In genomic region chr20:57657537-57658446, GRCh38 we compare ENCODE assay signal across 10 cellular contexts. TPM values are rescaled to one million over a fixed set of nuclear protein-coding genes. Genes with fewer than 3 reads are reported as not detected.
DNase-seq lines count a peak whose midpoint lies in the region; ATAC-seq, FAIRE-seq and TF ChIP-seq lines count a peak whose summit lies in the region.
"Had no signal": no experiment of that assay in that cellular context is flagged by ENCODE, and none has a peak within 500 bp of the region (broad histone marks: within the 10 kb centered on the region; RNA-seq: fewer than 3 reads in every experiment).

No MANE protein-coding gene starts in this region.

- H3K27me3 ChIP-seq in GM23338 (ENCODE audit: insufficient read depth) = no peaks in the 10 kb centered on the region
- no peaks in the 10 kb centered on the region for H3K27me3 ChIP-seq in small intestine (ENCODE audit: control insufficient read depth in 2 of 2, insufficient read depth in 2 of 2, low read length in 2 of 2)

- no peaks in the 10 kb centered on the region; the same call in 1 of the 2 replicates for H4K20me1 ChIP-seq in GM23338 (replicated peaks; ENCODE audit: insufficient read depth)

- H3K4me3 Mint-ChIP-seq in GM23338 = no peak overlapping the region
- H3K4me3 Mint-ChIP-seq in activated CD4-positive, alpha-beta T cell treated with anti-CD3 and anti-CD28 coated beads, Interleukin-2, amount 10 ng/mL, durations not matched to agents 7 days and 5 days = no peak overlapping the region

- H3K4me3 ChIP-seq in GM23338 (no peak overlapping the region), small intestine (ENCODE audit: low read depth in 1 of 2, low read length in 2 of 2) (no peak overlapping the region)

- H3K4me1 ChIP-seq in GM23338 (ENCODE audit: insufficient read depth) (no peaks in the 10 kb centered on the region; the same call in 1 of the 2 replicates), small intestine (ENCODE audit: control insufficient read depth in 2 of 2, insufficient read depth in 1 of 2, low read depth in 1 of 2, low read length in 1 of 2) (no peaks in the 10 kb centered on the region)

- no peaks in the 10 kb centered on the region for H3K9me3 Mint-ChIP-seq in GM23338
- H3K9me3 Mint-ChIP-seq in activated CD4-positive, alpha-beta T cell treated with anti-CD3 and anti-CD28 coated beads, Interleukin-2, amount 10 ng/mL, durations not matched to agents 7 days and 5 days = peaks cover 5% of the 10 kb centered on the region

- WGBS in small intestine, 3 donors = 32 to 63% (median 40%) methylated on average over 35 to 36 of the region's 36 CpGs

- peaks cover 25% of the 10 kb centered on the region for H3K36me3 Mint-ChIP-seq in GM23338 (ENCODE audit: low read depth)
- peaks cover 2% of the 10 kb centered on the region for H3K36me3 Mint-ChIP-seq in activated CD4-positive, alpha-beta T cell treated with anti-CD3 and anti-CD28 coated beads, Interleukin-2, amount 10 ng/mL, durations not matched to agents 7 days and 5 days (ENCODE audit: low read depth)

- H3K27me3 Mint-ChIP-seq in GM23338 (ENCODE audit: insufficient read depth, low read depth, poor library complexity) = peaks cover 7% of the 10 kb centered on the region
- no peaks in the 10 kb centered on the region for H3K27me3 Mint-ChIP-seq in activated CD4-positive, alpha-beta T cell treated with anti-CD3 and anti-CD28 coated beads, Interleukin-2, amount 10 ng/mL, durations not matched to agents 7 days and 5 days

- TF ChIP-seq CTCF in GM23338 (conservative IDR thresholded peaks at IDR 0.05; ENCODE audit: low read depth in 2 of 2) = no peak

- DNase-seq in GM23338 (ENCODE audit: low spot score) (no peak), small intestine (peak; percentile 88), Kasumi-1 (lab: John Stamatoyannopoulos, UW) (no peak)
- peak; percentile 64 for DNase-seq in activated CD4-positive, alpha-beta T cell treated with anti-CD3 and anti-CD28 coated beads, Interleukin-2, amount 10 ng/mL, durations not matched to agents 7 days and 5 days

- ATAC-seq in GM23338 (no peak), esophagus mucosa (peak; percentile 73), GM21786 (IDR thresholded peaks at IDR 0.05; ENCODE audit: unreplicated experiment) (no peak), HG02623 (IDR thresholded peaks at IDR 0.05; ENCODE audit: unreplicated experiment) (no peak), HG03457 (IDR thresholded peaks at IDR 0.05; ENCODE audit: unreplicated experiment) (no peak)

- no peaks in the 10 kb centered on the region for H3K36me3 ChIP-seq in GM23338 (ENCODE audit: insufficient read depth)
- H3K36me3 ChIP-seq in small intestine (ENCODE audit: control insufficient read depth in 2 of 2, insufficient read depth in 2 of 2, low read length in 2 of 2) = no peaks in the 10 kb centered on the region

- POLR2A ChIA-PET in activated CD4-positive, alpha-beta T cell treated with anti-CD3 and anti-CD28 coated beads, Interleukin-2, amount 10 ng/mL, durations not matched to agents 7 days and 5 days (lab: Charles Lee) = no interaction called here

- H3K4me1 Mint-ChIP-seq in GM23338 = peaks cover 29% of the 10 kb centered on the region
- peaks cover 20% of the 10 kb centered on the region for H3K4me1 Mint-ChIP-seq in activated CD4-positive, alpha-beta T cell treated with anti-CD3 and anti-CD28 coated beads, Interleukin-2, amount 10 ng/mL, durations not matched to agents 7 days and 5 days

- H3K27ac Mint-ChIP-seq in GM23338 = peak overlapping the region; percentile 59; the same call in 1 of the 2 replicates
- peak overlapping the region; percentile 90 for H3K27ac Mint-ChIP-seq in activated CD4-positive, alpha-beta T cell treated with anti-CD3 and anti-CD28 coated beads, Interleukin-2, amount 10 ng/mL, durations not matched to agents 7 days and 5 days

- peaks cover 21% of the 10 kb centered on the region for H3K79me2 ChIP-seq in GM23338 (replicated peaks; ENCODE audit: insufficient read depth)

- H2AFZ ChIP-seq in GM23338 = no peak overlapping the region

- FAIRE-seq in small intestine (lab: Jason Lieb, UNC) = no peak
- FAIRE-seq: islet of Langerhans had no signal

- H3F3A ChIP-seq in GM23338 (replicated peaks; ENCODE audit: low read depth) = peaks cover 4% of the 10 kb centered on the region; the same call in 1 of the 2 replicates

- no peaks in the 10 kb centered on the region for H3K9me3 ChIP-seq in small intestine (ENCODE audit: control insufficient read depth, low read depth)

- H3K27ac ChIP-seq in GM23338 (ENCODE audit: low read depth) (no peak overlapping the region), small intestine (ENCODE audit: low read depth in 1 of 2, low read length in 1 of 2) (peak overlapping the region in 1 of 2 donors; percentile 35)

- no peak overlapping the region for H3K4me2 ChIP-seq in GM23338

- CTCF ChIA-PET in activated CD4-positive, alpha-beta T cell treated with anti-CD3 and anti-CD28 coated beads, Interleukin-2, amount 10 ng/mL, durations not matched to agents 7 days and 5 days (lab: Charles Lee) = interaction anchor here (1.4 to 2.0 kb wide), 2 partner anchors 22 to 36 kb away, joined by 3 to 5 read pairs; no protein-coding TSS in a partner anchor

- no peaks in the 10 kb centered on the region for H3K9me2 ChIP-seq in GM23338 (ENCODE audit: insufficient read depth)

TF ChIP-seq in GM23338, 12 proteins besides CTCF, POLR2A, EP300 and RAD21:
- TF ChIP-seq ZNF331 (CRISPR knock-in tag; IDR thresholded peaks at IDR 0.05; ENCODE audit: low read depth) = no peak
- TF ChIP-seq ZNF462 (CRISPR knock-in tag; IDR thresholded peaks at IDR 0.05) = no peak

RNA-seq across cellular contexts. Expression of gene ZBP1, which starts 37.6 kb away (rescaled TPM):
- total RNA-seq in GM23338 (2014; rRNA removed; shearing (Covaris generic)) = not detected in 2 replicates
- polyA plus RNA-seq in GM23338 (2016; fragmentation: Nextera tagmentation; extraction: Ambion mirVana) (not detected in 2 replicates), small intestine (1 to 10 TPM in 2 of 3 donors, under 1 TPM in 1; 0.45 to 2.7 (median 2.7) TPM)
- 10 to 100 TPM; 28.3 to 31.4 TPM for total RNA-seq in activated CD4-positive, alpha-beta T cell treated with anti-CD3 and anti-CD28 coated beads, Interleukin-2, amount 10 ng/mL, durations not matched to agents 7 days and 5 days
- 0.44 TPM for total RNA-seq in esophagus mucosa
- total RNA-seq: urinary bladder had no signal

RNA-seq across cellular contexts. Expression of gene PMEPA1, which starts 52.0 kb away (rescaled TPM):
- 7.3 and 8.9 TPM in 2 replicates for total RNA-seq in GM23338 (2014; rRNA removed; shearing (Covaris generic))
- polyA plus RNA-seq in GM23338 (2016; fragmentation: Nextera tagmentation; extraction: Ambion mirVana) (13.5 and 15.4 TPM in 2 replicates), small intestine (10 to 100 TPM in 1 of 3 donors, 1 to 10 TPM in 2; 4.0 to 12.0 (median 7.3) TPM)
- 1 to 10 TPM in 1 of 2 experiments, under 1 TPM in 1; 0.72 to 1.1 TPM for total RNA-seq in activated CD4-positive, alpha-beta T cell treated with anti-CD3 and anti-CD28 coated beads, Interleukin-2, amount 10 ng/mL, durations not matched to agents 7 days and 5 days
- 2.7 TPM for total RNA-seq in esophagus mucosa

Comparison
In these comparisons a context has a peak if more than half of its experiments do, and no peak if none do; other contexts are left out.
1. DNase-seq: peak in activated CD4-positive, alpha-beta T cell treated with anti-CD3 and anti-CD28 coated beads, Interleukin-2, amount 10 ng/mL, durations not matched to agents 7 days and 5 days (single experiment) and small intestine (single experiment); none in GM23338 (single experiment) and Kasumi-1 (0 of 2).
2. RNA of gene ZBP1, which starts 37.6 kb away (total RNA-seq): 28.3 to 31.4 TPM in activated CD4-positive, alpha-beta T cell treated with anti-CD3 and anti-CD28 coated beads, Interleukin-2, amount 10 ng/mL, durations not matched to agents 7 days and 5 days; 0.44 TPM in esophagus mucosa (single experiment) and not detected in GM23338; every median in the first group is over 10 times any median in the second.